12 cellular contexts compared by ENCODE assay signal in the genomic region with DNA sequence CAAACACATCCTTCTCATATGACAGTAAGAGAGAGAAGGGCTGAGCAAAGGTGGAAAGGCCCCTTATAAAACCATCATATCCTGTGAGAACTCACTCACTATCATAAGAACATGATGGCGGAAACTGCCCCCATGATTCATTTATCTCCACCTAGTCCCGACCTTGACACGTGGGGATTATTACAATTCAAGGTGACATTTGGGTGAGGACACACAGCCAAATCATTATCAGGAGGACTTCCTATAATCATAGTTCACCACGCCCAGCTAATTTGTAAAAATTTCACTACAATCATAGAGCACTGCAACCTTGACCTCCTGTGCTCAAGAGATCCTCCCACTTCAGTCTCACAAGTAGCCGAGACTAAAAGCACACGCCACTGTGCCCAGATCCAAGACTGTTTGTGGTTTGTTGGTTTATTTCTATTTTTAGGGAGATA.
DNase-seq lines count a peak whose midpoint lies in the region; ATAC-seq and TF ChIP-seq lines count a peak whose summit lies in the region.
"Had no signal": no experiment of that assay in that cellular context is flagged by ENCODE, and none has a peak within 500 bp of the region (broad histone marks: within the 10 kb centered on the region; RNA-seq: fewer than 3 reads in every experiment).

No MANE protein-coding gene starts in this region.

- no peaks in the 10 kb centered on the region for H3K9me3 Mint-ChIP-seq in CD4-positive, alpha-beta T cell
- H3K9me3 Mint-ChIP-seq in nephron, result no peaks in the 10 kb centered on the region
- peaks cover 0 to 1% (median 0%) of the 10 kb centered on the region in 11 donors for H3K9me3 Mint-ChIP-seq in naive thymus-derived CD4-positive, alpha-beta T cell
- H3K9me3 Mint-ChIP-seq: activated naive CD8-positive, alpha-beta T cell treated with anti-CD3 and anti-CD28 coated beads, Interleukin-2, amount 10 ng/mL, durations not matched to agents 7 days and 5 days had no signal

- intact Hi-C loops in CD4-positive, alpha-beta T cell (cut with DNase I, micrococcal nuclease), result no loop called here
- intact Hi-C loops in naive thymus-derived CD4-positive, alpha-beta T cell (cut with micrococcal nuclease), result no loop called here

- H3K36me3 Mint-ChIP-seq in CD4-positive, alpha-beta T cell (ENCODE audit: low read depth), result peaks cover 20% of the 10 kb centered on the region
- peaks cover 32% of the 10 kb centered on the region for H3K36me3 Mint-ChIP-seq in nephron (ENCODE audit: low read depth)
- peaks cover 5 to 29% (median 16%) of the 10 kb centered on the region in 5 donors for H3K36me3 Mint-ChIP-seq in naive thymus-derived CD4-positive, alpha-beta T cell

- no peak for ATAC-seq in CD4-positive, alpha-beta T cell (ENCODE audit: poor library complexity)
- ATAC-seq in naive thymus-derived CD4-positive, alpha-beta T cell, result no peak
- ATAC-seq in HG03045 (IDR thresholded peaks at IDR 0.05; ENCODE audit: unreplicated experiment), result no peak

- peaks cover 5 to 10% of the 10 kb centered on the region in 2 donors for H3K4me1 ChIP-seq in naive thymus-derived CD4-positive, alpha-beta T cell (ENCODE audit: control insufficient read depth in 2 of 2, insufficient read depth in 2 of 2, low read length in 2 of 2)

- no peaks in the 10 kb centered on the region for H3K27me3 Mint-ChIP-seq in CD4-positive, alpha-beta T cell
- H3K27me3 Mint-ChIP-seq in nephron (ENCODE audit: low read depth), result no peaks in the 10 kb centered on the region
- no peaks in the 10 kb centered on the region for H3K27me3 Mint-ChIP-seq in naive thymus-derived CD4-positive, alpha-beta T cell
- H3K27me3 Mint-ChIP-seq: activated naive CD8-positive, alpha-beta T cell treated with anti-CD3 and anti-CD28 coated beads, Interleukin-2, amount 10 ng/mL, durations not matched to agents 7 days and 5 days had no signal

- no peak for TF ChIP-seq CTCF in CD4-positive, alpha-beta T cell (IDR thresholded peaks at IDR 0.05)
- no peak for TF ChIP-seq CTCF in coronary artery (IDR thresholded peaks at IDR 0.05)
- no peak for TF ChIP-seq CTCF in nephron (IDR thresholded peaks at IDR 0.05; ENCODE audit: unreplicated experiment in 3 of 3)

- DNase-seq in CD4-positive, alpha-beta T cell, result no peak
- DNase-seq in LHCN-M2 (ENCODE audit: low read depth) (peak; percentile 32), coronary artery (ENCODE audit: low spot score) (no peak), NCI-H446 treated with DMSO at 0.1 percent for 48 hours (lab: John Stamatoyannopoulos, UW) (no peak), 8988T (no peak)
- no peak for DNase-seq in naive thymus-derived CD4-positive, alpha-beta T cell
- DNase-seq: activated naive CD8-positive, alpha-beta T cell treated with anti-CD3 and anti-CD28 coated beads, Interleukin-2, amount 10 ng/mL, durations not matched to agents 7 days and 5 days; Calu3; HCEC 1CT; head of caudate nucleus had no signal

- no peak overlapping the region for H3K27ac ChIP-seq in CD4-positive, alpha-beta T cell (ENCODE audit: low read depth, low read length)
- H3K27ac ChIP-seq in coronary artery, result peak overlapping the region; percentile 4 to 70
- no peak overlapping the region for H3K27ac ChIP-seq in naive thymus-derived CD4-positive, alpha-beta T cell (ENCODE audit: low read depth, low read length)

- no peaks in the 10 kb centered on the region for H3K27me3 ChIP-seq in CD4-positive, alpha-beta T cell (ENCODE audit: control insufficient read depth, insufficient read depth, low read length)
- no peaks in the 10 kb centered on the region for H3K27me3 ChIP-seq in naive thymus-derived CD4-positive, alpha-beta T cell (ENCODE audit: control insufficient read depth in 2 of 2, insufficient read depth in 2 of 2, low read length in 2 of 2)

- peak overlapping the region; percentile 32 for H3K4me3 ChIP-seq in coronary artery
- H3K4me3 ChIP-seq in naive thymus-derived CD4-positive, alpha-beta T cell (ENCODE audit: low read length), result no peak overlapping the region

- H3K4me1 Mint-ChIP-seq in CD4-positive, alpha-beta T cell (ENCODE audit: low read depth), result peaks cover 17% of the 10 kb centered on the region
- peaks cover 26% of the 10 kb centered on the region for H3K4me1 Mint-ChIP-seq in nephron
- H3K4me1 Mint-ChIP-seq in naive thymus-derived CD4-positive, alpha-beta T cell, result peaks cover 14 to 52% (median 18%) of the 10 kb centered on the region in 7 donors

- peak overlapping the region; percentile 73 for H3K27ac Mint-ChIP-seq in CD4-positive, alpha-beta T cell
- peak overlapping the region; percentile 36 to 93 (median 58) for H3K27ac Mint-ChIP-seq in nephron
- peak overlapping the region in 3 of 9 donors; percentile 36 to 80 (median 39) for H3K27ac Mint-ChIP-seq in naive thymus-derived CD4-positive, alpha-beta T cell

- no peaks in the 10 kb centered on the region for H3K9me3 ChIP-seq in CD4-positive, alpha-beta T cell (ENCODE audit: control insufficient read depth, low read length)
- H3K9me3 ChIP-seq in naive thymus-derived CD4-positive, alpha-beta T cell (ENCODE audit: control insufficient read depth in 2 of 3, low read length in 3 of 3), result no peaks in the 10 kb centered on the region

- POLR2A ChIA-PET in CD4-positive, alpha-beta T cell (lab: Charles Lee), result interaction anchor here (1.1 kb wide), 1 partner anchor 82 kb away, joined by 3 read pairs; no protein-coding TSS in a partner anchor
- POLR2A ChIA-PET in naive thymus-derived CD4-positive, alpha-beta T cell (lab: Charles Lee), result no interaction called here

- no peak overlapping the region for H3K4me3 Mint-ChIP-seq in CD4-positive, alpha-beta T cell
- no peak overlapping the region for H3K4me3 Mint-ChIP-seq in nephron
- peak overlapping the region in 2 of 10 donors; percentile 15 to 70 for H3K4me3 Mint-ChIP-seq in naive thymus-derived CD4-positive, alpha-beta T cell

- CTCF ChIA-PET in CD4-positive, alpha-beta T cell (lab: Charles Lee), result no interaction called here
- CTCF ChIA-PET in naive thymus-derived CD4-positive, alpha-beta T cell (lab: Charles Lee), result interaction anchor here (0.7 kb wide), 1 partner anchor 172 kb away, joined by 3 read pairs; no protein-coding TSS in a partner anchor

- no peaks in the 10 kb centered on the region for H3K36me3 ChIP-seq in naive thymus-derived CD4-positive, alpha-beta T cell (ENCODE audit: control insufficient read depth in 2 of 3, insufficient read depth in 3 of 3, low read length in 3 of 3)

Comparison
In these comparisons a context has a peak if more than half of its experiments do, and no peak if none do; other contexts are left out.
1. H3K27ac ChIP-seq: peak in coronary artery (2 of 2); none in CD4-positive, alpha-beta T cell (single experiment) and naive thymus-derived CD4-positive, alpha-beta T cell (single experiment).